1 cellular context compared by ENCODE assay signal in the genomic region with DNA sequence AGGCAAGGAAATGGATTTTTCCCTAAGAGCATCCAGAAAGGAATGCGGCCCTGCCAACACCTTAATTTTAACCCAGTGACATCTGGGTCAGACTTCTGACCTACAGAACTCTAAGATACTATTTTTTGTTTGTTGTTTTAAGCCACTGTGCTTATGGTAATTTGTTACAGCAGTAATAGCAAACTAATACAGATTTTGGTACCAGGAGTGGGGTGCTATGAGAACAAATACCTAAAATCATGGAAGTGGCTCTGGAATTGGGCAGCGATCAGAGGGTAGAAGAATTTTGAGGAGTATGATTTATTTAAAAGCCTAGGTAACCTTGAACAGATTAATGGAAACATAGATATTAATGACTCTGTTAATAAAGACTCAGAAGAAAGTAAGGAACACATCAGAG.
A peak's percentile ranks its signal among the peaks of the same experiment; 100 is the strongest.
TF ChIP-seq lines count a peak whose summit lies in the region.

No MANE protein-coding gene starts in this region.

TF ChIP-seq in HEK293, 187 proteins besides CTCF, POLR2A, EP300 and RAD21 (continued from another document):
- TF ChIP-seq, protein P1, sequence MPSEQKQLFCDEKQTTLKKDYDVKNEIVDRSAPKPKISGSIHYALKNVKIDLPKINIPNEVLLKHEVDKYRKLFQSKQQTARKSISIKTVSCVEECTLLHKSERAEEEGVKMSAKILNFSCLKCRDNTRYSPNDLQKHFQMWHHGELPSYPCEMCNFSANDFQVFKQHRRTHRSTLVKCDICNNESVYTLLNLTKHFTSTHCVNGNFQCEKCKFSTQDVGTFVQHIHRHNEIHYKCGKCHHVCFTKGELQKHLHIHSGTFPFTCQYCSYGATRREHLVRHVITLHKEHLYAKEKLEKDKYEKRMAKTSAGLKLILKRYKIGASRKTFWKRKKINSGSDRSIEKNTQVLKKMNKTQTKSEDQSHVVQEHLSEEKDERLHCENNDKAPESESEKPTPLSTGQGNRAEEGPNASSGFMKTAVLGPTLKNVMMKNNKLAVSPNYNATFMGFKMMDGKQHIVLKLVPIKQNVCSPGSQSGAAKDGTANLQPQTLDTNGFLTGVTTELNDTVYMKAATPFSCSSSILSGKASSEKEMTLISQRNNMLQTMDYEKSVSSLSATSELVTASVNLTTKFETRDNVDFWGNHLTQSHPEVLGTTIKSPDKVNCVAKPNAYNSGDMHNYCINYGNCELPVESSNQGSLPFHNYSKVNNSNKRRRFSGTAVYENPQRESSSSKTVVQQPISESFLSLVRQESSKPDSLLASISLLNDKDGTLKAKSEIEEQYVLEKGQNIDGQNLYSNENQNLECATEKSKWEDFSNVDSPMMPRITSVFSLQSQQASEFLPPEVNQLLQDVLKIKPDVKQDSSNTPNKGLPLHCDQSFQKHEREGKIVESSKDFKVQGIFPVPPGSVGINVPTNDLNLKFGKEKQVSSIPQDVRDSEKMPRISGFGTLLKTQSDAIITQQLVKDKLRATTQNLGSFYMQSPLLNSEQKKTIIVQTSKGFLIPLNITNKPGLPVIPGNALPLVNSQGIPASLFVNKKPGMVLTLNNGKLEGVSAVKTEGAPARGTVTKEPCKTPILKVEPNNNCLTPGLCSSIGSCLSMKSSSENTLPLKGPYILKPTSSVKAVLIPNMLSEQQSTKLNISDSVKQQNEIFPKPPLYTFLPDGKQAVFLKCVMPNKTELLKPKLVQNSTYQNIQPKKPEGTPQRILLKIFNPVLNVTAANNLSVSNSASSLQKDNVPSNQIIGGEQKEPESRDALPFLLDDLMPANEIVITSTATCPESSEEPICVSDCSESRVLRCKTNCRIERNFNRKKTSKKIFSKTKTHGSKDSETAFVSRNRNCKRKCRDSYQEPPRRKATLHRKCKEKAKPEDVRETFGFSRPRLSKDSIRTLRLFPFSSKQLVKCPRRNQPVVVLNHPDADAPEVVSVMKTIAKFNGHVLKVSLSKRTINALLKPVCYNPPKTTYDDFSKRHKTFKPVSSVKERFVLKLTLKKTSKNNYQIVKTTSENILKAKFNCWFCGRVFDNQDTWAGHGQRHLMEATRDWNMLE (tag by site-specific recombination; conservative IDR thresholded peaks at IDR 0.05; ENCODE audit: low read depth): 0 out of 2 replicates have a peak, but pooled peaks have one; percentile 13
- no peak for TF ChIP-seq ZNF48 (tag by site-specific recombination; IDR thresholded peaks at IDR 0.05)
- TF ChIP-seq ZNF623 (tag by site-specific recombination; IDR thresholded peaks at IDR 0.05): no peak
- TF ChIP-seq ZNF394 (tag by site-specific recombination; IDR thresholded peaks at IDR 0.05; ENCODE audit: borderline replicate concordance): no peak
